Comparison of ENCODE assay signal across 21 cellular contexts in the genomic region with DNA sequence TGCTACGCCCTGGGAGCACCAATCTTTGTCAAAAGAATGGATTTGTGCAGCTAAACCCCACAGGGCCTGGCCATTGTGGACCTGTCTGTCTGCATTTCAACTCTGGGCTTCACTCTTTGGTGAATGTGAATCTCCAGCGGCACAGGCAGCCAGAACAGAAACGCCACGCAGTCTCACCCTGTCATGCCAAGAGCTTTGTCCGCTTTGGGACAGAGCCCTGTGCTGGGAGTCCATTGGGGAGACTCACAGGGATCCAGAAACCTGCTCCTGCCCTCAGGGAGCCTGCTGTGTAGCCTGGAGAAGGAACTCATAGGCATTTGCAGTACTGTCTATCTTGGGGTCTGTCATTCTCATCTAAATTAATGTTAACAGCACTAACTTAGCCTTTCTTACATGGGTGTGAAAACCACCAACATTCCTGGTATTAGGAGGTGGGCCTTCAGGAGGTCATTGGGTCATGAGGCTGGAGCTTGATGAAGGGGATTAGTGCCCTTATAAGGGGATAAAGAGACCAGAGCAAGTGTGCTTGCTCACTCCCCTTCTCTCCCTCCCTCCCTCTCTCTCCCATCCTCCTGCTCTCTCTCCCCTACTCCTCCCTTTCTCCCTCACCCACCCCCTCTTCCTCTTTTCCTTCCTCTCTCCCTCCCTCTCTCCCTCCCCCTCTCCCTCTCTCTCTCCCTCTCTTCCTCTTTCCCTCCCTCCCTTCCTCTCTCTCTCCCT. TPM values are rescaled to one million over a fixed set of nuclear protein-coding genes. Genes with fewer than 3 reads are reported as not detected.
DNase-seq lines count a peak whose midpoint lies in the region; ATAC-seq, FAIRE-seq and TF ChIP-seq lines count a peak whose summit lies in the region.
"Had no signal": no experiment of that assay in that cellular context is flagged by ENCODE, and none has a peak within 500 bp of the region (broad histone marks: within the 10 kb centered on the region; RNA-seq: fewer than 3 reads in every experiment).

No MANE protein-coding gene starts in this region.

- no peaks in the 10 kb centered on the region for H3K23me2 ChIP-seq in H9 (ENCODE audit: insufficient read length, low read depth, low read length, poor library complexity, severe bottlenecking)

- ATAC-seq in A549 (peak; percentile 17 to 31; a peak in 1 of 6 replicates), T-cell (replicated peaks in 1 of 4) (no peak)
- ATAC-seq: PC-3 had no signal

- H3K36me3 ChIP-seq in mesodermal cell (ENCODE audit: control insufficient read depth, insufficient read depth, low read length) (peaks cover 54% of the 10 kb centered on the region), brain microvascular endothelial cell (replicated peaks) (no peaks in the 10 kb centered on the region)
- H3K36me3 ChIP-seq: SJSA1 had no signal

- H3K4ac ChIP-seq in H9 (ENCODE audit: low read depth, low read length), result no peak overlapping the region

- no peaks in the 10 kb centered on the region for H4K20me1 ChIP-seq in H9 (ENCODE audit: control insufficient read depth, insufficient read depth, insufficient read length)

- no peak overlapping the region for H2BK20ac ChIP-seq in H9 (ENCODE audit: low read depth, low read length, poor library complexity, severe bottlenecking)

- H2BK12ac ChIP-seq in H9 (ENCODE audit: insufficient read length, low read depth, low read length), result no peak overlapping the region

- WGBS in A549 (ENCODE audit: missing lambda C conversion rate), result 92% methylated on average over 5 of the region's 5 CpGs
- no CpG with 5 or more reads among the region's 5 CpGs for WGBS in H9 (ENCODE audit: extremely low coverage, insufficient read length, low lambda C conversion rate)
- 91 to 95% methylated on average over 5 of the region's 5 CpGs for WGBS in mesodermal cell (ENCODE audit: insufficient coverage in 2 of 2), 2 experiments

- TF ChIP-seq CTCF in A549 (IDR thresholded peaks at IDR 0.05), result no peak
- no peak for TF ChIP-seq CTCF in H9 (conservative IDR thresholded peaks at IDR 0.05)
- TF ChIP-seq CTCF in brain microvascular endothelial cell (IDR thresholded peaks at IDR 0.05; ENCODE audit: low read depth, low read length, missing control alignments), result no peak

- TF ChIP-seq RAD21 in A549 (conservative IDR thresholded peaks at IDR 0.05 in 1 of 2, IDR thresholded peaks at IDR 0.05 in 1 of 2), result no peak

- H3K4me1 Mint-ChIP-seq in H9, result peaks cover 29 to 32% of the 10 kb centered on the region in 2 experiments
- no peaks in the 10 kb centered on the region for H3K4me1 Mint-ChIP-seq in T-cell
- H3K4me1 Mint-ChIP-seq: IgD-negative memory B cell had no signal

- H3K9me3 ChIP-seq in A549 (no peaks in the 10 kb centered on the region), H9 (ENCODE audit: control insufficient read depth, low read depth, low read length) (no peaks in the 10 kb centered on the region), mesodermal cell (ENCODE audit: control insufficient read depth, low read length) (peaks cover 5% of the 10 kb centered on the region)
- H3K9me3 ChIP-seq: Caco-2, SJSA1 had no signal

- H3K56ac ChIP-seq in H9 (ENCODE audit: insufficient read length, low read depth, low read length), result no peak overlapping the region

- POLR2A ChIA-PET in A549 (lab: Yijun Ruan, JAX), result no interaction called here
- POLR2A ChIA-PET in T-cell (lab: Charles Lee), result no interaction called here

- no peak overlapping the region for H3K14ac ChIP-seq in H9 (ENCODE audit: insufficient read depth, low read length)

- peak overlapping the region in 1 of 3 experiments; percentile 22; a peak in 1 of 7 replicates for H3K27ac Mint-ChIP-seq in H9
- no peak overlapping the region for H3K27ac Mint-ChIP-seq in T-cell
- H3K27ac Mint-ChIP-seq: IgD-negative memory B cell had no signal

- H4K5ac ChIP-seq in H9 (ENCODE audit: insufficient read length, low read depth, low read length), result no peak overlapping the region

- H3K4me1 ChIP-seq in A549, result no peaks in the 10 kb centered on the region
- peaks cover 6% of the 10 kb centered on the region; the same call in 1 of the 2 replicates for H3K4me1 ChIP-seq in H9 (ENCODE audit: insufficient read depth, low read length)
- peaks cover 30% of the 10 kb centered on the region for H3K4me1 ChIP-seq in mesodermal cell (ENCODE audit: control insufficient read depth, insufficient read depth, low read length, poor library complexity, severe bottlenecking)
- H3K4me1 ChIP-seq: Caco-2 had no signal

- H3K27me3 ChIP-seq in H9 (ENCODE audit: insufficient read depth, low read length) (no peaks in the 10 kb centered on the region), brain microvascular endothelial cell (replicated peaks) (no peaks in the 10 kb centered on the region)
- H3K27me3 ChIP-seq: SJSA1 had no signal

- CTCF ChIA-PET in A549 (lab: Yijun Ruan, JAX), result interaction anchor here (0.9 to 13.8 kb wide), 4 partner anchors 9 to 235 kb away, joined by 3 to 248 read pairs (median 40); no protein-coding TSS in a partner anchor
- CTCF ChIA-PET in T-cell (lab: Charles Lee), result no interaction called here

- H4K8ac ChIP-seq in H9 (replicated peaks; ENCODE audit: insufficient read length, low read depth, low read length), result no peak overlapping the region

- H3K79me1 ChIP-seq in H9 (ENCODE audit: insufficient read depth, low read depth, low read length, poor library complexity, severe bottlenecking), result no peaks in the 10 kb centered on the region

- H3K27me3 Mint-ChIP-seq in H9 (ENCODE audit: low read depth) (no peaks in the 10 kb centered on the region), T-cell (no peaks in the 10 kb centered on the region)
- H3K27me3 Mint-ChIP-seq: IgD-negative memory B cell had no signal

- FAIRE-seq in A549 (lab: Jason Lieb, UNC), result no peak
- FAIRE-seq: G401.6, GM19239 had no signal

- H3K4me2 ChIP-seq in A549, result no peak overlapping the region
- H3K4me2 ChIP-seq in H9 (ENCODE audit: insufficient read depth, insufficient read length, low read length), result no peak overlapping the region

- H3K23ac ChIP-seq in H9 (ENCODE audit: insufficient read length, low read depth, low read length), result no peak overlapping the region

- in situ Hi-C loops in brain microvascular endothelial cell (cut with HindIII; ENCODE audit: low pct_ligation_motif_present, low sequenced_read_pairs), result loop anchor here (25.0 kb wide), 1 partner anchor 206 kb away; no protein-coding TSS in a partner anchor

- H3K9me3 Mint-ChIP-seq in H9 (peaks cover 3 to 4% of the 10 kb centered on the region in 2 experiments; a peak in 3 of 5 replicates), T-cell (no peaks in the 10 kb centered on the region)
- H3K9me3 Mint-ChIP-seq: IgD-negative memory B cell had no signal

- H3K9ac ChIP-seq in H9 (ENCODE audit: extremely low read depth, insufficient read length, low read length), result no peak overlapping the region
- H3K9ac ChIP-seq: GM23248 had no signal

- TF ChIP-seq EP300 in A549 (IDR thresholded peaks at IDR 0.05), result no peak

- H3K79me2 ChIP-seq in H9 (ENCODE audit: insufficient read depth, low read length), result no peaks in the 10 kb centered on the region

- DNase-seq in A549 (ENCODE audit: low read depth in 1 of 2, low spot score in 1 of 2) (no peak), H9 (no peak), cerebellar cortex (ENCODE audit: low spot score) (peak; percentile 18), brain microvascular endothelial cell (no peak), T-cell (no peak), NCI-H1436 treated with DMSO at 0.1 percent for 48 hours (lab: John Stamatoyannopoulos, UW) (no peak), GM03348 (ENCODE audit: low spot score) (no peak)
- DNase-seq: Caco-2; DMS53; GM23248; NCI-H146; NCI-H2081 treated with DMSO at 0.1 percent for 48 hours; NCI-H2227 treated with DMSO at 0.1 percent for 48 hours; NCI-H524 treated with DMSO at 0.1 percent for 48 hours; NK-92 treated with Interleukin-12 subunit alpha and Interleukin-12 subunit beta, amount 100 ng/mL, for 24 hours; PC-3 had no signal

- H3K36me3 Mint-ChIP-seq in H9 (ENCODE audit: insufficient read depth in 1 of 3, low read depth in 3 of 3), result peaks cover 30 to 54% (median 40%) of the 10 kb centered on the region in 3 experiments
- H3K36me3 Mint-ChIP-seq in T-cell, result peaks cover 44% of the 10 kb centered on the region

- H3K27ac ChIP-seq in A549, result no peak overlapping the region
- H3K27ac ChIP-seq in H9 (ENCODE audit: insufficient read length, low read depth, low read length), result no peak overlapping the region
- peak overlapping the region; percentile 18 for H3K27ac ChIP-seq in mesodermal cell (ENCODE audit: low read depth, low read length, severe bottlenecking)
- H3K27ac ChIP-seq in brain microvascular endothelial cell, result no peak overlapping the region
- H3K27ac ChIP-seq: GM23248, SJSA1 had no signal

- no peak overlapping the region for H2AFZ ChIP-seq in H9 (ENCODE audit: low read length)
- H2AFZ ChIP-seq: GM23248 had no signal

- H2BK5ac ChIP-seq in H9 (ENCODE audit: insufficient read length, low read length), result no peak overlapping the region

- no peak overlapping the region for H2BK15ac ChIP-seq in H9 (ENCODE audit: low read depth, low read length)

- no peak overlapping the region for H3T11ph ChIP-seq in H9 (ENCODE audit: low read length)

- H3K4me3 ChIP-seq in A549 (no peak overlapping the region), mesodermal cell (ENCODE audit: extremely low read depth, insufficient read depth, low read length, poor library complexity, severe bottlenecking) (no peak overlapping the region), brain microvascular endothelial cell (ENCODE audit: low read depth, low read length) (no peak overlapping the region)
- H3K4me3 ChIP-seq: GM23248, SJSA1 had no signal

- H3K4me3 Mint-ChIP-seq in H9 (no peak overlapping the region), T-cell (no peak overlapping the region)

- peak overlapping the region; percentile 36 for H3K18ac ChIP-seq in H9 (ENCODE audit: insufficient read length, low read depth, low read length)

- no peak overlapping the region for H2AK5ac ChIP-seq in H9 (ENCODE audit: insufficient read length, low read length)

- H4K91ac ChIP-seq in H9 (ENCODE audit: insufficient read length, low read depth, low read length), result no peak overlapping the region

- H2BK120ac ChIP-seq in H9 (ENCODE audit: low read depth, low read length, poor library complexity, severe bottlenecking), result peak overlapping the region; percentile 28

- TF ChIP-seq POLR2A in A549 (IDR thresholded peaks at IDR 0.05; ENCODE audit: low read length), result no peak

TF ChIP-seq in A549, 52 proteins besides CTCF, POLR2A, EP300 and RAD21:
- no peak for TF ChIP-seq EHMT2 (IDR thresholded peaks at IDR 0.05; ENCODE audit: low read depth)
- TF ChIP-seq NFE2L2 (conservative IDR thresholded peaks at IDR 0.05; ENCODE audit: low read length), result no peak

RNA-seq across cellular contexts. Expression of a gene that starts 25.8 kb away (rescaled TPM):
- polyA plus RNA-seq in A549 (2011; rRNA removed), result 5.4 and 6.0 TPM in 2 replicates
- 0.50 and 0.93 TPM in 2 replicates for polyA plus RNA-seq in A549 (2012; cell fraction: cytosol; rRNA removed)
- polyA plus RNA-seq in A549 (2012; cell fraction: nucleus; rRNA removed), result 19.6 and 36.8 TPM in 2 replicates
- 0.58 to 1.1 TPM (median 0.76 TPM) in 3 replicates for polyA plus RNA-seq in A549 (2017; fragmentation: RNase III; extraction: RNeasy Plus Mini Kit Qiagen cat#74134 plus additional on column Dnase treatment)
- polyA minus RNA-seq in A549 (2011; rRNA and poly(A)+ RNA removed), result 7.4 and 10.3 TPM in 2 replicates
- 3.8 and 5.0 TPM in 2 replicates for total RNA-seq in H9 (2021)
- polyA plus RNA-seq in mesodermal cell (2013, experiment 1 of 2), result 8.1 TPM
- polyA plus RNA-seq in mesodermal cell (2013, experiment 2 of 2), result 4.8 TPM
- 1 to 10 TPM; 4.7 to 10.0 (median 9.0) TPM for total RNA-seq in T-cell

Comparison
In these comparisons a context has a peak if more than half of its experiments do, and no peak if none do; other contexts are left out.
1. ATAC-seq: peak in A549 (2 of 2); none in T-cell (0 of 4).